ENCODE assay signal across 1 cellular context in the genomic region with DNA sequence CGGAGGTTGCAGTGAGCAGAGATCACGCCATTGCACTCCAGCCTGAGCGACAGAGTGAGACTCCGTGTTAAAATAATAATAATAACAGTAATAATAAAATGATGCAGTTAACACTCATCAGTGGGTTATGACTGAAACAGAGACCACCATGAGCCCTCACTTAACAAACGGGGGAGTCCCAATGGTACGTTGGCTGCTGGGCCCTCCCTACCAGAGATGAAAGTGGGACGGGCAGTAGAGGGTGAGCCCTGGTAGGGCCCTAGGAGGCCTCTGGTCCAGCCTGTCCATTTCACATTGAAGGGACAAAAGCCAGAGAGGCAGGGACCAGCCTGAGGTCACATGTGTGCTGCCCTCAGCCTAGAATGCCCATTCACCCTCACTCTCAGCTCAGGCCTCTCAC.
TF ChIP-seq lines count a peak whose summit lies in the region.

No MANE protein-coding gene starts in this region.

TF ChIP-seq in H1, 55 proteins besides CTCF, POLR2A, EP300 and RAD21:
- TF ChIP-seq GABPA (IDR thresholded peaks at IDR 0.05; ENCODE audit: borderline replicate concordance, insufficient read depth, low read length): no peak
- no peak for TF ChIP-seq SUZ12 (IDR thresholded peaks at IDR 0.05; ENCODE audit: low read length)
- TF ChIP-seq CBX5 (IDR thresholded peaks at IDR 0.05; ENCODE audit: low read depth, low read length): no peak
- TF ChIP-seq, protein P1, sequence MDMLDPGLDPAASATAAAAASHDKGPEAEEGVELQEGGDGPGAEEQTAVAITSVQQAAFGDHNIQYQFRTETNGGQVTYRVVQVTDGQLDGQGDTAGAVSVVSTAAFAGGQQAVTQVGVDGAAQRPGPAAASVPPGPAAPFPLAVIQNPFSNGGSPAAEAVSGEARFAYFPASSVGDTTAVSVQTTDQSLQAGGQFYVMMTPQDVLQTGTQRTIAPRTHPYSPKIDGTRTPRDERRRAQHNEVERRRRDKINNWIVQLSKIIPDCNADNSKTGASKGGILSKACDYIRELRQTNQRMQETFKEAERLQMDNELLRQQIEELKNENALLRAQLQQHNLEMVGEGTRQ (IDR thresholded peaks at IDR 0.05; ENCODE audit: low read length): no peak
- no peak for TF ChIP-seq BCL11A (IDR thresholded peaks at IDR 0.05; ENCODE audit: low read depth in 2 of 2, low read length in 2 of 2)
- TF ChIP-seq TCF12 (IDR thresholded peaks at IDR 0.05; ENCODE audit: low read depth, low read length): no peak
TF ChIP-seq in H1: peak in this region for 0.
